Comparison of ENCODE assay signal across 1 cellular context in genomic region chr7:22784346-22784745, GRCh38.
TF ChIP-seq lines count a peak whose summit lies in the region.

No MANE protein-coding gene starts in this region.

TF ChIP-seq in HepG2, 621 proteins besides CTCF, POLR2A, EP300 and RAD21:
- TF ChIP-seq SOX6 (IDR thresholded peaks at IDR 0.05): no peak
- TF ChIP-seq SOX6 (CRISPR knock-in tag; IDR thresholded peaks at IDR 0.05): peak; percentile 44; the same call in 1 of the 2 replicates
- peak; percentile 33; the same call in 1 of the 2 replicates for TF ChIP-seq SIX4 (CRISPR knock-in tag; IDR thresholded peaks at IDR 0.05)
- TF ChIP-seq ISX (CRISPR knock-in tag; conservative IDR thresholded peaks at IDR 0.05): no peak
- 0 out of 2 replicates have a peak, but pooled peaks have one; percentile 20 for TF ChIP-seq FOXA3 (CRISPR knock-in tag; IDR thresholded peaks at IDR 0.05)
- no peak for TF ChIP-seq TAF15 (IDR thresholded peaks at IDR 0.05; ENCODE audit: low read depth, low read length, poor library complexity, severe bottlenecking)
- TF ChIP-seq SOX13 (IDR thresholded peaks at IDR 0.05): no peak
- TF ChIP-seq SOX13 (CRISPR knock-in tag; conservative IDR thresholded peaks at IDR 0.05 in 1 of 2, IDR thresholded peaks at IDR 0.05 in 1 of 2): peak in 1 of 2 experiments; percentile 81; a peak in 2 of 4 replicates
- TF ChIP-seq BCL6 (CRISPR knock-in tag; IDR thresholded peaks at IDR 0.05): 0 out of 2 replicates have a peak, but pooled peaks have one; percentile 18
